8 cellular contexts compared by ENCODE assay signal in genomic region chr14:21268612-21269251, GRCh38. TPM values are rescaled to one million over a fixed set of nuclear protein-coding genes. Genes with fewer than 3 reads are reported as not detected.
DNase-seq lines count a peak whose midpoint lies in the region; ATAC-seq and TF ChIP-seq lines count a peak whose summit lies in the region.

No MANE protein-coding gene starts in this region.

- TF ChIP-seq POLR2A in sigmoid colon (IDR thresholded peaks at IDR 0.05): no peak

- no peak for ATAC-seq in stimulated activated naive CD8-positive, alpha-beta T cell treated with anti-CD3 and anti-CD28 coated beads, Interleukin-15, Interleukin-2, amounts not matched to agents 100 U/mL and 50 U/mL, for 24 hours
- peak; percentile 0 for ATAC-seq in activated naive CD8-positive, alpha-beta T cell treated with anti-CD3 and anti-CD28 coated beads, Interleukin-2, amount 10 ng/mL, durations not matched to agents 7 days and 5 days (ENCODE audit: low read depth)
- ATAC-seq in right cardiac atrium: no peak
- ATAC-seq in HG03108 (IDR thresholded peaks at IDR 0.05; ENCODE audit: unreplicated experiment): no peak
- ATAC-seq in GM18511 (IDR thresholded peaks at IDR 0.05; ENCODE audit: unreplicated experiment): no peak

- no peak for TF ChIP-seq EP300 in sigmoid colon (IDR thresholded peaks at IDR 0.05)

- POLR2A ChIA-PET in activated naive CD8-positive, alpha-beta T cell treated with anti-CD3 and anti-CD28 coated beads, Interleukin-2, amount 10 ng/mL, durations not matched to agents 7 days and 5 days (lab: Charles Lee): interaction anchor here (1.1 to 2.0 kb wide), 3 partner anchors 12 to 16 kb away, joined by 3 to 5 read pairs (median 3); no protein-coding TSS in a partner anchor

- peaks cover 0 to 20% (median 5%) of the 10 kb centered on the region in 4 donors for H3K36me3 ChIP-seq in sigmoid colon

- H3K4me1 ChIP-seq in right cardiac atrium (ENCODE audit: control insufficient read depth, insufficient read depth, low read length) (peaks cover 3% of the 10 kb centered on the region), sigmoid colon (peaks cover 0 to 53% (median 47%) of the 10 kb centered on the region in 4 donors)

- WGBS in right cardiac atrium: under 1% methylated on average over 24 of the region's 24 CpGs
- 0 to 1% methylated on average over 24 of the region's 24 CpGs for WGBS in sigmoid colon, 2 donors

- peak overlapping the region; percentile 99 for H3K27ac Mint-ChIP-seq in stimulated activated naive CD8-positive, alpha-beta T cell treated with anti-CD3 and anti-CD28 coated beads, Interleukin-15, Interleukin-2, amounts not matched to agents 100 ng/mL and 50 ng/mL, for 24 hours
- H3K27ac Mint-ChIP-seq in activated naive CD8-positive, alpha-beta T cell treated with anti-CD3 and anti-CD28 coated beads, Interleukin-2, amount 10 ng/mL, durations not matched to agents 7 days and 5 days: peak overlapping the region; percentile 100

- no peak for DNase-seq in stimulated activated naive CD8-positive, alpha-beta T cell treated with anti-CD3 and anti-CD28 coated beads, Interleukin-15, Interleukin-2, amounts not matched to agents 100 U/mL and 50 U/mL, for 24 hours
- DNase-seq in NCI-H510A treated with DMSO at 0.1 percent for 48 hours (lab: John Stamatoyannopoulos, UW) (peak; percentile 30), right cardiac atrium (no peak), sigmoid colon (no peak)
- DNase-seq in activated naive CD8-positive, alpha-beta T cell treated with anti-CD3 and anti-CD28 coated beads, Interleukin-2, amount 10 ng/mL, durations not matched to agents 7 days and 5 days: no peak

- no peak for TF ChIP-seq CTCF in sigmoid colon (IDR thresholded peaks at IDR 0.05)

- H3K27ac ChIP-seq in right cardiac atrium (ENCODE audit: low read length): peak overlapping the region; percentile 98
- peak overlapping the region; percentile 94 to 99 (median 99) for H3K27ac ChIP-seq in sigmoid colon

- intact Hi-C loops in right cardiac atrium (cut with DNase I): no loop called here
- intact Hi-C loops in sigmoid colon (cut with DNase I): loop anchor here (2.0 to 5.0 kb wide), 2 partner anchors 116 to 169 kb away; partner anchors contain the start of gene SUPT16H

- H3K9me3 ChIP-seq in right cardiac atrium (ENCODE audit: control insufficient read depth, low read length): no peaks in the 10 kb centered on the region
- H3K9me3 ChIP-seq in sigmoid colon: no peaks in the 10 kb centered on the region

- H3K27me3 Mint-ChIP-seq in stimulated activated naive CD8-positive, alpha-beta T cell treated with anti-CD3 and anti-CD28 coated beads, Interleukin-15, Interleukin-2, amounts not matched to agents 100 ng/mL and 50 ng/mL, for 24 hours: no peaks in the 10 kb centered on the region
- H3K27me3 Mint-ChIP-seq in activated naive CD8-positive, alpha-beta T cell treated with anti-CD3 and anti-CD28 coated beads, Interleukin-2, amount 10 ng/mL, durations not matched to agents 7 days and 5 days: no peaks in the 10 kb centered on the region

- H3K4me3 Mint-ChIP-seq in stimulated activated naive CD8-positive, alpha-beta T cell treated with anti-CD3 and anti-CD28 coated beads, Interleukin-15, Interleukin-2, amounts not matched to agents 100 ng/mL and 50 ng/mL, for 24 hours: peak overlapping the region; percentile 93
- peak overlapping the region; percentile 99 for H3K4me3 Mint-ChIP-seq in activated naive CD8-positive, alpha-beta T cell treated with anti-CD3 and anti-CD28 coated beads, Interleukin-2, amount 10 ng/mL, durations not matched to agents 7 days and 5 days

- H3K27me3 ChIP-seq in right cardiac atrium (ENCODE audit: control insufficient read depth, insufficient read depth) (no peaks in the 10 kb centered on the region), sigmoid colon (no peaks in the 10 kb centered on the region)

- no peaks in the 10 kb centered on the region for H3K9me3 Mint-ChIP-seq in stimulated activated naive CD8-positive, alpha-beta T cell treated with anti-CD3 and anti-CD28 coated beads, Interleukin-15, Interleukin-2, amounts not matched to agents 100 ng/mL and 50 ng/mL, for 24 hours
- no peaks in the 10 kb centered on the region for H3K9me3 Mint-ChIP-seq in activated naive CD8-positive, alpha-beta T cell treated with anti-CD3 and anti-CD28 coated beads, Interleukin-2, amount 10 ng/mL, durations not matched to agents 7 days and 5 days

- H3K36me3 Mint-ChIP-seq in stimulated activated naive CD8-positive, alpha-beta T cell treated with anti-CD3 and anti-CD28 coated beads, Interleukin-15, Interleukin-2, amounts not matched to agents 100 ng/mL and 50 ng/mL, for 24 hours (ENCODE audit: low read depth): peaks cover 54% of the 10 kb centered on the region
- peaks cover 35% of the 10 kb centered on the region for H3K36me3 Mint-ChIP-seq in activated naive CD8-positive, alpha-beta T cell treated with anti-CD3 and anti-CD28 coated beads, Interleukin-2, amount 10 ng/mL, durations not matched to agents 7 days and 5 days

- peak overlapping the region; percentile 100 for H3K4me3 ChIP-seq in right cardiac atrium (ENCODE audit: low read length)
- peak overlapping the region; percentile 81 to 90 (median 88) for H3K4me3 ChIP-seq in sigmoid colon

- H3K4me1 Mint-ChIP-seq in stimulated activated naive CD8-positive, alpha-beta T cell treated with anti-CD3 and anti-CD28 coated beads, Interleukin-15, Interleukin-2, amounts not matched to agents 100 ng/mL and 50 ng/mL, for 24 hours (ENCODE audit: low read depth): peaks cover 47% of the 10 kb centered on the region
- H3K4me1 Mint-ChIP-seq in activated naive CD8-positive, alpha-beta T cell treated with anti-CD3 and anti-CD28 coated beads, Interleukin-2, amount 10 ng/mL, durations not matched to agents 7 days and 5 days: peaks cover 44% of the 10 kb centered on the region

RNA-seq across cellular contexts. Expression of gene HNRNPC, which starts 0.5 kb away (rescaled TPM):
- total RNA-seq in activated naive CD8-positive, alpha-beta T cell treated with anti-CD3 and anti-CD28 coated beads, Interleukin-2, amount 10 ng/mL, durations not matched to agents 7 days and 5 days: 100 to 1,000 TPM; 658 to 677 TPM
- 100 to 1,000 TPM; 241 to 308 (median 289) TPM for total RNA-seq in right cardiac atrium
- 334 TPM for polyA plus RNA-seq in right cardiac atrium
- total RNA-seq in sigmoid colon: 100 to 1,000 TPM; 365 to 449 (median 404) TPM
- polyA plus RNA-seq in sigmoid colon: 100 to 1,000 TPM; 369 to 645 (median 419) TPM

RNA-seq across cellular contexts. Expression of gene RPGRIP1, which starts 11.2 kb away (rescaled TPM):
- not detected for total RNA-seq in activated naive CD8-positive, alpha-beta T cell treated with anti-CD3 and anti-CD28 coated beads, Interleukin-2, amount 10 ng/mL, durations not matched to agents 7 days and 5 days
- total RNA-seq in right cardiac atrium (1 to 10 TPM in 1 of 4 donors, under 1 TPM in 3; 0.20 to 1.0 (median 0.61) TPM), sigmoid colon (under 1 TPM in 1 of 4 donors, not detected in 3; 0.27 TPM)
- polyA plus RNA-seq in right cardiac atrium (0.27 TPM), sigmoid colon (under 1 TPM; 0.25 to 0.60 (median 0.46) TPM)
